8 cellular contexts compared by ENCODE assay signal in genomic region chr14:59189822-59190368, GRCh38. TPM values are rescaled to one million over a fixed set of nuclear protein-coding genes. Genes with fewer than 3 reads are reported as not detected.
DNase-seq lines count a peak whose midpoint lies in the region; ATAC-seq and TF ChIP-seq lines count a peak whose summit lies in the region.

No MANE protein-coding gene starts in this region.

- peaks cover 4% of the 10 kb centered on the region for H3K4me1 ChIP-seq in colonic mucosa

- ATAC-seq in GM19035 (IDR thresholded peaks at IDR 0.05; ENCODE audit: unreplicated experiment) (peak; percentile 44), HG03342 (IDR thresholded peaks at IDR 0.05; ENCODE audit: unreplicated experiment) (peak; percentile 52)

- H3K27me3 ChIP-seq in colonic mucosa: no peaks in the 10 kb centered on the region

- H3K27ac ChIP-seq in colonic mucosa: peak overlapping the region; percentile 96

- peak; percentile 83 for DNase-seq in AG09319 (ENCODE audit: extremely low read depth, low read depth)
- peak; percentile 80 for DNase-seq in NCI-H446 treated with DMSO at 0.1 percent for 48 hours (lab: John Stamatoyannopoulos, UW)
- peak; percentile 56 to 69 for DNase-seq in activated CD4-positive, alpha-beta T cell treated with anti-CD3 and anti-CD28 coated beads for 4 hours
- DNase-seq in colonic mucosa: peak; percentile 91
- peak; percentile 97 for DNase-seq in left kidney (ENCODE audit: low read depth, low spot score)
- DNase-seq in stimulated activated CD4-positive, alpha-beta T cell treated with anti-CD3 and anti-CD28 coated beads, Interleukin-1b, Interleukin-23, amount 100 ng/mL, for 4 hours (ENCODE audit: low read depth in 2 of 2): peak; percentile 22 to 25

- no peak for TF ChIP-seq CTCF in AG09319 (IDR thresholded peaks at IDR 0.05; ENCODE audit: low read depth, low read length)
- TF ChIP-seq CTCF in colonic mucosa (IDR thresholded peaks at IDR 0.05): no peak

- H3K9me3 ChIP-seq in colonic mucosa: no peaks in the 10 kb centered on the region

- peak overlapping the region; percentile 85 for H3K4me3 ChIP-seq in colonic mucosa

- peak overlapping the region; percentile 92 to 95 for H3K9ac ChIP-seq in colonic mucosa (ENCODE audit: low read depth in 2 of 2, low read length in 2 of 2)

- no peaks in the 10 kb centered on the region for H3K36me3 ChIP-seq in colonic mucosa

- intact Hi-C loops in colonic mucosa (cut with DNase I): no loop called here

RNA-seq across cellular contexts. Expression of gene DAAM1, which starts 1.4 kb away (rescaled TPM):
- 10 to 100 TPM; 35.0 to 52.4 TPM for total RNA-seq in colonic mucosa

Comparison
In these comparisons a context has a peak if more than half of its experiments do, and no peak if none do; other contexts are left out.
1. Peak in every context shown above with its lines: DNase-seq, ATAC-seq, H3K4me3 ChIP-seq and H3K27ac ChIP-seq.
2. DNase-seq: peak in every context shown above with its lines; median percentile 97 in left kidney; 91 in colonic mucosa; 83 in AG09319; 80 in NCI-H446 treated with DMSO at 0.1 percent for 48 hours; 62 in activated CD4-positive, alpha-beta T cell treated with anti-CD3 and anti-CD28 coated beads for 4 hours; 24 in stimulated activated CD4-positive, alpha-beta T cell treated with anti-CD3 and anti-CD28 coated beads, Interleukin-1b, Interleukin-23, amount 100 ng/mL, for 4 hours.